ENCODE assay signal across 8 cellular contexts in genomic region chr3:179321585-179322322, GRCh38. TPM values are rescaled to one million over a fixed set of nuclear protein-coding genes. Genes with fewer than 3 reads are reported as not detected.
DNase-seq lines count a peak whose midpoint lies in the region; ATAC-seq and TF ChIP-seq lines count a peak whose summit lies in the region.

No MANE protein-coding gene starts in this region.

- H3K9me3 ChIP-seq in SU-DHL-6 (ENCODE audit: insufficient read depth, low read length) (no peaks in the 10 kb centered on the region), neural cell (ENCODE audit: low read length) (no peaks in the 10 kb centered on the region)

- H3K9ac ChIP-seq in SU-DHL-6 (ENCODE audit: low read length) (peak overlapping the region; percentile 91), neural cell (ENCODE audit: low read length) (no peak overlapping the region)

- peak; percentile 46 for DNase-seq in NCI-H510A treated with DMSO at 0.1 percent for 48 hours (lab: John Stamatoyannopoulos, UW)
- no peak for DNase-seq in NCI-H510A (lab: John Stamatoyannopoulos, UW)
- DNase-seq in KG1 (lab: John Stamatoyannopoulos, UW): peak; percentile 42
- peak; percentile 52 for DNase-seq in epithelial cell of esophagus (ENCODE audit: low read depth)
- DNase-seq in GF-D8 (lab: John Stamatoyannopoulos, UW): no peak

- H3K27me3 ChIP-seq in SU-DHL-6 (ENCODE audit: low read length) (no peaks in the 10 kb centered on the region), neural cell (ENCODE audit: insufficient read depth, low read depth, low read length) (no peaks in the 10 kb centered on the region)

- H3K36me3 ChIP-seq in SU-DHL-6 (ENCODE audit: low read length) (no peaks in the 10 kb centered on the region), neural cell (ENCODE audit: insufficient read depth, low read length) (no peaks in the 10 kb centered on the region)

- H3K9me2 ChIP-seq in SU-DHL-6 (replicated peaks; ENCODE audit: insufficient read depth, low read length) (no peaks in the 10 kb centered on the region), neural cell (ENCODE audit: insufficient read depth, low read length) (no peaks in the 10 kb centered on the region)

- H3K4me2 ChIP-seq in SU-DHL-6 (ENCODE audit: low read depth, low read length, poor library complexity, severe bottlenecking): peak overlapping the region; percentile 54
- H3K4me2 ChIP-seq in neural cell (ENCODE audit: low read length): no peak overlapping the region

- TF ChIP-seq CTCF in SU-DHL-6 (IDR thresholded peaks at IDR 0.05; ENCODE audit: insufficient read depth, low read length, poor library complexity, severe bottlenecking) (peak; percentile 25), epithelial cell of esophagus (IDR thresholded peaks at IDR 0.05; ENCODE audit: insufficient read depth, low read depth, low read length, missing control alignments) (peak; percentile 47), neural cell (IDR thresholded peaks at IDR 0.05; ENCODE audit: poor library complexity, severe bottlenecking) (peak; percentile 59)

- peaks cover 5% of the 10 kb centered on the region for H3F3A ChIP-seq in SU-DHL-6 (ENCODE audit: insufficient read depth)
- peaks cover 10% of the 10 kb centered on the region for H3F3A ChIP-seq in neural cell (ENCODE audit: insufficient read depth, low read length, poor library complexity, severe bottlenecking)

- H4K20me1 ChIP-seq in SU-DHL-6 (ENCODE audit: low read depth, low read length) (0 out of 2 replicates have a peak, but pooled peaks cover 3% of the 10 kb centered on the region), neural cell (ENCODE audit: insufficient read depth) (no peaks in the 10 kb centered on the region)

- TF ChIP-seq RAD21 in neural cell (conservative IDR thresholded peaks at IDR 0.05): peak; percentile 61

- H3K27ac ChIP-seq in SU-DHL-6 (ENCODE audit: low read depth, low read length) (0 out of 2 replicates have a peak overlapping the region, but pooled peaks have one; percentile 3), neural cell (ENCODE audit: low read length) (peak overlapping the region; percentile 15)

- H2AFZ ChIP-seq in SU-DHL-6 (ENCODE audit: low read depth, low read length, severe bottlenecking): peak overlapping the region; percentile 95
- no peak overlapping the region for H2AFZ ChIP-seq in neural cell (ENCODE audit: low read depth, low read length)

- H3K79me2 ChIP-seq in SU-DHL-6 (ENCODE audit: insufficient read depth, low read length): peaks cover 37% of the 10 kb centered on the region
- peaks cover 28% of the 10 kb centered on the region for H3K79me2 ChIP-seq in neural cell (replicated peaks; ENCODE audit: insufficient read depth, low read length)

- H3K4me3 ChIP-seq in SU-DHL-6 (ENCODE audit: insufficient read depth, low read length, poor library complexity, severe bottlenecking): peak overlapping the region; percentile 79
- no peak overlapping the region for H3K4me3 ChIP-seq in epithelial cell of esophagus (ENCODE audit: low read length)
- H3K4me3 ChIP-seq in neural cell (ENCODE audit: low read length): peak overlapping the region; percentile 100

- TF ChIP-seq EP300 in neural cell (conservative IDR thresholded peaks at IDR 0.05; ENCODE audit: poor library complexity, severe bottlenecking): no peak

- no peak for ATAC-seq in HG03571 (IDR thresholded peaks at IDR 0.05; ENCODE audit: unreplicated experiment)

TF ChIP-seq in neural cell, 6 proteins besides CTCF, POLR2A, EP300 and RAD21:
- TF ChIP-seq TAF1 (IDR thresholded peaks at IDR 0.05; ENCODE audit: low read depth): no peak
- no peak for TF ChIP-seq POLR2AphosphoS5 (IDR thresholded peaks at IDR 0.05)
- no peak for TF ChIP-seq EZH2 (IDR thresholded peaks at IDR 0.05; ENCODE audit: borderline replicate concordance, insufficient read depth, low read length, poor library complexity, severe bottlenecking)
- TF ChIP-seq MXI1 (conservative IDR thresholded peaks at IDR 0.05; ENCODE audit: poor library complexity, severe bottlenecking): no peak
- TF ChIP-seq SMC3 (conservative IDR thresholded peaks at IDR 0.05; ENCODE audit: poor library complexity): peak; percentile 44
- TF ChIP-seq REST (IDR thresholded peaks at IDR 0.05; ENCODE audit: borderline replicate concordance): no peak

RNA-seq across cellular contexts. Expression of gene ZNF639, which starts 1.1 kb away (rescaled TPM):
- 96.9 and 100 TPM in 2 replicates for polyA plus RNA-seq in neural cell
- 106 and 121 TPM in 2 replicates for polyA minus RNA-seq in neural cell

RNA-seq across cellular contexts. Expression of gene MFN1, which starts 25.8 kb away (rescaled TPM):
- 64.3 and 78.8 TPM in 2 replicates for polyA plus RNA-seq in neural cell
- 70.4 and 79.1 TPM in 2 replicates for polyA minus RNA-seq in neural cell

Comparison
In these comparisons a context has a peak if more than half of its experiments do, and no peak if none do; other contexts are left out.
1. DNase-seq: peak in NCI-H510A treated with DMSO at 0.1 percent for 48 hours (single experiment), KG1 (single experiment) and epithelial cell of esophagus (single experiment); none in NCI-H510A (single experiment) and GF-D8 (single experiment).
2. Peak in every context shown above with its lines, with median percentiles within 50 percentile points of each other: CTCF ChIP-seq.